Comparison of ENCODE assay signal across 1 cellular context in genomic region chr20:35610833-35611427, GRCh38.
TF ChIP-seq lines count a peak whose summit lies in the region.

No MANE protein-coding gene starts in this region.

TF ChIP-seq in K562, 482 proteins besides CTCF, POLR2A, EP300 and RAD21:
- TF ChIP-seq ARID1B (IDR thresholded peaks at IDR 0.05) = peak; percentile 29; the same call in 1 of the 2 replicates
- no peak for TF ChIP-seq KLF16 (IDR thresholded peaks at IDR 0.05)
- no peak for TF ChIP-seq RUNX1 (IDR thresholded peaks at IDR 0.05; ENCODE audit: low read depth)
- peak; percentile 23; the same call in 1 of the 2 replicates for TF ChIP-seq SMARCA4 (IDR thresholded peaks at IDR 0.05)
- TF ChIP-seq DPF2 (IDR thresholded peaks at IDR 0.05) = peak; percentile 47
- TF ChIP-seq ESRRA (IDR thresholded peaks at IDR 0.05; ENCODE audit: borderline replicate concordance, low read depth) = peak; percentile 68; the same call in 1 of the 2 replicates
- no peak for TF ChIP-seq RNF219 (CRISPR knock-in tag; IDR thresholded peaks at IDR 0.05)
- TF ChIP-seq PCBP1 (IDR thresholded peaks at IDR 0.05; ENCODE audit: low read depth, low read length, poor library complexity, severe bottlenecking) = no peak
- no peak for TF ChIP-seq ZNF785 (CRISPR knock-in tag; IDR thresholded peaks at IDR 0.05)
- no peak for TF ChIP-seq FOXA3 (CRISPR knock-in tag; conservative IDR thresholded peaks at IDR 0.05 in 1 of 2, IDR thresholded peaks at IDR 0.05 in 1 of 2)
- 0 out of 2 replicates have a peak, but pooled peaks have one; percentile 39 for TF ChIP-seq CTBP1 (IDR thresholded peaks at IDR 0.05; ENCODE audit: borderline replicate concordance)
- no peak for TF ChIP-seq MCM5 (IDR thresholded peaks at IDR 0.05; ENCODE audit: low read depth)
- no peak for TF ChIP-seq NFIC (IDR thresholded peaks at IDR 0.05)
- TF ChIP-seq DMBX1 (CRISPR knock-in tag; IDR thresholded peaks at IDR 0.05; ENCODE audit: borderline replicate concordance) = no peak
- no peak for TF ChIP-seq STAT5B (CRISPR knock-in tag; IDR thresholded peaks at IDR 0.05)
- TF ChIP-seq ATF1 (CRISPR knock-in tag; IDR thresholded peaks at IDR 0.05) = no peak
- TF ChIP-seq ATF1 (tag; IDR thresholded peaks at IDR 0.05) = 0 out of 2 replicates have a peak, but pooled peaks have one; percentile 17
- TF ChIP-seq YBX1 (IDR thresholded peaks at IDR 0.05) = no peak
- no peak for TF ChIP-seq KDM5B (IDR thresholded peaks at IDR 0.05; ENCODE audit: insufficient replicate concordance, low read depth, low read length)
- no peak for TF ChIP-seq KDM4B (IDR thresholded peaks at IDR 0.05; ENCODE audit: borderline replicate concordance in 2 of 2, low read depth in 1 of 2)
- TF ChIP-seq KDM2B (CRISPR knock-in tag; IDR thresholded peaks at IDR 0.05) = no peak
- TF ChIP-seq CBFA2T3 (IDR thresholded peaks at IDR 0.05) = peak; percentile 25; the same call in 1 of the 2 replicates
- TF ChIP-seq NR3C1 (CRISPR knock-in tag; IDR thresholded peaks at IDR 0.05) = no peak
- TF ChIP-seq NFATC3 (IDR thresholded peaks at IDR 0.05) = no peak
- TF ChIP-seq PKNOX1 (IDR thresholded peaks at IDR 0.05) = no peak
- no peak for TF ChIP-seq SIN3B (IDR thresholded peaks at IDR 0.05; ENCODE audit: low read depth)
- TF ChIP-seq CAMTA2 (CRISPR knock-in tag; conservative IDR thresholded peaks at IDR 0.05) = no peak
- no peak for TF ChIP-seq ZNF253 (CRISPR knock-in tag; conservative IDR thresholded peaks at IDR 0.05)
- TF ChIP-seq XRCC4 (IDR thresholded peaks at IDR 0.05; ENCODE audit: extremely low read depth, insufficient read depth, insufficient read length) = no peak
- peak; percentile 59; the same call in 1 of the 2 replicates for TF ChIP-seq BCOR (IDR thresholded peaks at IDR 0.05)
- TF ChIP-seq WHSC1 (IDR thresholded peaks at IDR 0.05; ENCODE audit: low read length) = no peak
- no peak for TF ChIP-seq BHLHE40 (IDR thresholded peaks at IDR 0.05; ENCODE audit: low read length)
- TF ChIP-seq ZC3H11A (IDR thresholded peaks at IDR 0.05; ENCODE audit: low read depth, low read length) = no peak
- TF ChIP-seq TSC22D4 (tag; IDR thresholded peaks at IDR 0.05) = no peak
- no peak for TF ChIP-seq MGA (IDR thresholded peaks at IDR 0.05)
- no peak for TF ChIP-seq POLR3A (IDR thresholded peaks at IDR 0.05; ENCODE audit: borderline replicate concordance, extremely low read depth, insufficient read depth, insufficient read length)
- TF ChIP-seq CC2D1A (IDR thresholded peaks at IDR 0.05) = no peak
- no peak for TF ChIP-seq TCF3 (CRISPR knock-in tag; IDR thresholded peaks at IDR 0.05)
- TF ChIP-seq SP2 (IDR thresholded peaks at IDR 0.05; ENCODE audit: extremely low read depth, low read depth, low read length, poor library complexity, severe bottlenecking) = no peak
- TF ChIP-seq TAF9B (IDR thresholded peaks at IDR 0.05; ENCODE audit: partially characterized antibody) = no peak
- TF ChIP-seq TAL1 (IDR thresholded peaks at IDR 0.05) = no peak
- TF ChIP-seq ZFP36 (IDR thresholded peaks at IDR 0.05; ENCODE audit: low read depth, low read length, partially characterized antibody) = peak; percentile 73
- TF ChIP-seq SMARCE1 (IDR thresholded peaks at IDR 0.05) = peak; percentile 52; the same call in 1 of the 2 replicates
